In genomic region chr17:80101946-80102706, GRCh38 we compare ENCODE assay signal across 8 cellular contexts. TPM values are rescaled to one million over a fixed set of nuclear protein-coding genes. Genes with fewer than 3 reads are reported as not detected.
DNase-seq lines count a peak whose midpoint lies in the region; FAIRE-seq and TF ChIP-seq lines count a peak whose summit lies in the region.

No MANE protein-coding gene starts in this region.

- POLR2A ChIA-PET in HEK293T (lab: Yijun Ruan, JAX): interaction anchor here (0.6 to 2.8 kb wide), 34 partner anchors 8 to 305 kb away, joined by 3 to 51 read pairs (median 6); partner anchors contain the start of genes CBX8, EIF4A3, SGSH and SLC26A11

- TF ChIP-seq CTCF in DOHH2 (IDR thresholded peaks at IDR 0.05; ENCODE audit: low read depth, low read length, poor library complexity, severe bottlenecking): no peak
- TF ChIP-seq CTCF in ascending aorta (IDR thresholded peaks at IDR 0.05): no peak
- no peak for TF ChIP-seq CTCF in retinal pigment epithelial cell (conservative IDR thresholded peaks at IDR 0.05; ENCODE audit: low read depth, low read length)

- H3K27ac ChIP-seq in DOHH2 (ENCODE audit: low read depth, low read length) (no peak overlapping the region), ascending aorta (peak overlapping the region; percentile 59 to 93)

- intact Hi-C loops in ascending aorta (cut with DNase I): loop anchor here (1.0 to 5.0 kb wide), 4 partner anchors 45 to 265 kb away; partner anchors contain the start of genes CBX4, CCDC40, EIF4A3 and RNF213

- no peak for FAIRE-seq in GM12891 (lab: Jason Lieb, UNC)

- no peaks in the 10 kb centered on the region for H3K9me2 ChIP-seq in DOHH2 (replicated peaks; ENCODE audit: control insufficient read depth, low read length)

- H3K36me3 ChIP-seq in DOHH2 (ENCODE audit: control insufficient read depth, low read length): no peaks in the 10 kb centered on the region
- H3K36me3 ChIP-seq in ascending aorta: no peaks in the 10 kb centered on the region

- H4K20me1 ChIP-seq in DOHH2 (ENCODE audit: control insufficient read depth, insufficient read depth, low read depth, low read length): no peaks in the 10 kb centered on the region

- H3K4me3 ChIP-seq in DOHH2 (ENCODE audit: low read length) (peak overlapping the region; percentile 95), ascending aorta (peak overlapping the region; percentile 80 to 98), retinal pigment epithelial cell (ENCODE audit: low read length) (peak overlapping the region; percentile 86)

- peaks cover 26% of the 10 kb centered on the region for H3K4me1 ChIP-seq in DOHH2 (ENCODE audit: control insufficient read depth, low read length)
- H3K4me1 ChIP-seq in ascending aorta: peaks cover 3 to 7% of the 10 kb centered on the region in 2 donors

- TF ChIP-seq POLR2A in GM12891 (IDR thresholded peaks at IDR 0.05; ENCODE audit: low read depth, low read length): no peak

- H3K79me2 ChIP-seq in DOHH2 (ENCODE audit: control insufficient read depth, low read length): peaks cover 3% of the 10 kb centered on the region; the same call in 1 of the 2 replicates

- CTCF ChIA-PET in HEK293T (lab: Yijun Ruan, JAX): interaction anchor here (0.5 to 2.0 kb wide), 33 partner anchors 10 to 1350 kb away, joined by 3 to 12 read pairs (median 4); no protein-coding TSS in a partner anchor

- H3K27me3 ChIP-seq in DOHH2 (ENCODE audit: control insufficient read depth, low read length) (no peaks in the 10 kb centered on the region), ascending aorta (no peaks in the 10 kb centered on the region)

- H3K9me3 ChIP-seq in DOHH2 (ENCODE audit: control insufficient read depth, insufficient read depth, low read length) (no peaks in the 10 kb centered on the region), ascending aorta (no peaks in the 10 kb centered on the region)

- H3F3A ChIP-seq in DOHH2 (ENCODE audit: control insufficient read depth, insufficient read depth): peaks cover 5% of the 10 kb centered on the region

- peak overlapping the region; percentile 95 for H3K4me2 ChIP-seq in DOHH2 (ENCODE audit: low read length)

- peak; percentile 28 for DNase-seq in HEK293T (ENCODE audit: extremely low spot score)
- peak; percentile 54 to 57 for DNase-seq in NOMO-1 (lab: John Stamatoyannopoulos, UW; ENCODE audit: unreplicated experiment in 2 of 2)
- no peak for DNase-seq in ascending aorta (ENCODE audit: low spot score in 2 of 2)
- DNase-seq in hepatic stellate cell (ENCODE audit: low spot score): peak; percentile 51
- DNase-seq in retinal pigment epithelial cell (ENCODE audit: low read depth): no peak
- DNase-seq in NCI-H2029 (lab: John Stamatoyannopoulos, UW): no peak
- DNase-seq in GM12891 (ENCODE audit: insufficient read length, low spot score): no peak

TF ChIP-seq in HEK293T, 16 proteins besides CTCF, POLR2A, EP300 and RAD21:
- TF ChIP-seq L3MBTL2 (conservative IDR thresholded peaks at IDR 0.05): peak; percentile 59
- TF ChIP-seq, protein P1, sequence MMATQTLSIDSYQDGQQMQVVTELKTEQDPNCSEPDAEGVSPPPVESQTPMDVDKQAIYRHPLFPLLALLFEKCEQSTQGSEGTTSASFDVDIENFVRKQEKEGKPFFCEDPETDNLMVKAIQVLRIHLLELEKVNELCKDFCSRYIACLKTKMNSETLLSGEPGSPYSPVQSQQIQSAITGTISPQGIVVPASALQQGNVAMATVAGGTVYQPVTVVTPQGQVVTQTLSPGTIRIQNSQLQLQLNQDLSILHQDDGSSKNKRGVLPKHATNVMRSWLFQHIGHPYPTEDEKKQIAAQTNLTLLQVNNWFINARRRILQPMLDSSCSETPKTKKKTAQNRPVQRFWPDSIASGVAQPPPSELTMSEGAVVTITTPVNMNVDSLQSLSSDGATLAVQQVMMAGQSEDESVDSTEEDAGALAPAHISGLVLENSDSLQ (IDR thresholded peaks at IDR 0.05): no peak

TF ChIP-seq in GM12891, 5 proteins besides CTCF, POLR2A, EP300 and RAD21:
- TF ChIP-seq TAF1 (IDR thresholded peaks at IDR 0.05; ENCODE audit: low read depth, low read length): no peak
- no peak for TF ChIP-seq POLR2AphosphoS5 (IDR thresholded peaks at IDR 0.05; ENCODE audit: low read depth, low read length)
- no peak for TF ChIP-seq PAX5 (IDR thresholded peaks at IDR 0.05; ENCODE audit: insufficient read depth, low read length, severe bottlenecking)
- TF ChIP-seq POU2F2 (IDR thresholded peaks at IDR 0.05; ENCODE audit: low read depth, low read length): no peak
- no peak for TF ChIP-seq SPI1 (IDR thresholded peaks at IDR 0.05; ENCODE audit: low read depth, low read length)
TF ChIP-seq in GM12891: peak in this region for 0.

RNA-seq across cellular contexts. Expression of gene GAA, which starts 0.7 kb away (rescaled TPM):
- total RNA-seq in ascending aorta: 91.6 TPM
- 6.9 TPM for polyA plus RNA-seq in GM12891 (2012; ENCODE audit: low read depth, missing spikeins)

RNA-seq across cellular contexts. Expression of gene EIF4A3, which starts 44.8 kb away (rescaled TPM):
- total RNA-seq in ascending aorta: 78.9 TPM
- polyA plus RNA-seq in GM12891 (2012; ENCODE audit: low read depth, missing spikeins): 80.7 TPM

Comparison
In these comparisons a context has a peak if more than half of its experiments do, and no peak if none do; other contexts are left out.
1. DNase-seq: peak in HEK293T (single experiment), NOMO-1 (2 of 2) and hepatic stellate cell (single experiment); none in ascending aorta (0 of 2), retinal pigment epithelial cell (single experiment), NCI-H2029 (single experiment) and GM12891 (single experiment).
2. Peak in every context shown above with its lines, with median percentiles within 50 percentile points of each other: H3K4me3 ChIP-seq.